ENCODE assay signal across 17 cellular contexts in the genomic region with DNA sequence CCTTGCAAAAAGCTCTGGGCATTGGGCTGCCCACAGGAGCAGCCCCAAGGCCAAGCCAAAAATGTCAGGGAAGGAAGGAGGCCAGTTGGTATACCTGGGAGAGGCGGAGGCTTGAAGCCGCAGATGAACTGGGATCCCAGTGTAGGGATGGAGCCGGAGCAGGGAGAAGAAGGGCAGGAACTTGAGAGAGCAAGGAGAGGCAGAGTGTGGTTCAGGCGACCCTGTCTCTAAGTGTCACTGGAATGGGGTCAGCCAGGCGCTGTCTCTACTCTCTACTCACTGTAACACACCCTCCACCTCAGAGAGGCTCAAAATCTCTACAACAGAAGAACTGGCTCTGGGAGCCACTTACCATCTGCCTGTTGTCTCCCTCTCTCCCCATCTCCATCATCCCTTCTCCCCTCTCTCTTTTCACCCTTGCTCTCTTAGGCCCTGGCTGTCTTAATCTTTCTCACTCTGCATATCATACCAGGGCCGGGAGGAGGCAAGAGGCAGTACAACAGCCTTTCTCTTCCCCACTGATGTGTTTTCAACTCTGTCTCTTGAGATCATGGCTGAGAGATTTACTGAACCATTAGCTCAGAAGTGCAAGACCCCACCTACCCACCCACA.
DNase-seq lines count a peak whose midpoint lies in the region; ATAC-seq and TF ChIP-seq lines count a peak whose summit lies in the region.
"Had no signal": no experiment of that assay in that cellular context is flagged by ENCODE, and none has a peak within 500 bp of the region (broad histone marks: within the 10 kb centered on the region; RNA-seq: fewer than 3 reads in every experiment).

No MANE protein-coding gene starts in this region.

- H3K4me1 Mint-ChIP-seq in activated CD8-positive, alpha-beta T cell treated with anti-CD3 and anti-CD28 coated beads, Interleukin-2, amount 10 ng/mL, durations not matched to agents 7 days and 5 days (ENCODE audit: low read depth) = no peaks in the 10 kb centered on the region
- H3K4me1 Mint-ChIP-seq in activated CD8-positive, alpha-beta T cell treated with anti-CD3 and anti-CD28 coated beads for 36 hours (ENCODE audit: low read depth) = no peaks in the 10 kb centered on the region
- peaks cover 26% of the 10 kb centered on the region for H3K4me1 Mint-ChIP-seq in WTC11
- H3K4me1 Mint-ChIP-seq in stimulated activated memory B cell treated with anti-CD40 and anti-IgM and Interleukin-4, amounts not matched to agents 10 μg/mL and 1 μg/mL and 100 μg/mL, for 72 hours = no peaks in the 10 kb centered on the region

- TF ChIP-seq CTCF in activated CD8-positive, alpha-beta T cell treated with anti-CD3 and anti-CD28 coated beads for 36 hours (IDR thresholded peaks at IDR 0.05) = no peak
- TF ChIP-seq CTCF in WTC11 (IDR thresholded peaks at IDR 0.05) = no peak

- no peaks in the 10 kb centered on the region for H3K36me3 Mint-ChIP-seq in activated CD8-positive, alpha-beta T cell treated with anti-CD3 and anti-CD28 coated beads, Interleukin-2, amount 10 ng/mL, durations not matched to agents 7 days and 5 days (ENCODE audit: low read depth)
- no peaks in the 10 kb centered on the region for H3K36me3 Mint-ChIP-seq in activated CD8-positive, alpha-beta T cell treated with anti-CD3 and anti-CD28 coated beads for 36 hours (ENCODE audit: low read depth)
- no peaks in the 10 kb centered on the region for H3K36me3 Mint-ChIP-seq in WTC11
- no peaks in the 10 kb centered on the region for H3K36me3 Mint-ChIP-seq in stimulated activated memory B cell treated with anti-CD40 and anti-IgM and Interleukin-4, amounts not matched to agents 10 μg/mL and 1 μg/mL and 100 μg/mL, for 72 hours
- H3K36me3 Mint-ChIP-seq: CD14-positive monocyte had no signal

- intact Hi-C loops in activated CD8-positive, alpha-beta T cell treated with anti-CD3 and anti-CD28 coated beads for 36 hours (cut with micrococcal nuclease) = no loop called here

- no peak overlapping the region for H3K4me3 Mint-ChIP-seq in activated CD8-positive, alpha-beta T cell treated with anti-CD3 and anti-CD28 coated beads, Interleukin-2, amount 10 ng/mL, durations not matched to agents 7 days and 5 days
- H3K4me3 Mint-ChIP-seq in activated CD8-positive, alpha-beta T cell treated with anti-CD3 and anti-CD28 coated beads for 36 hours = no peak overlapping the region
- peak overlapping the region; percentile 10; the same call in 1 of the 2 replicates for H3K4me3 Mint-ChIP-seq in WTC11
- no peak overlapping the region for H3K4me3 Mint-ChIP-seq in stimulated activated memory B cell treated with anti-CD40 and anti-IgM and Interleukin-4, amounts not matched to agents 10 μg/mL and 1 μg/mL and 100 μg/mL, for 72 hours
- H3K4me3 Mint-ChIP-seq: CD14-positive monocyte had no signal

- no peak overlapping the region for H3K27ac Mint-ChIP-seq in activated CD8-positive, alpha-beta T cell treated with anti-CD3 and anti-CD28 coated beads, Interleukin-2, amount 10 ng/mL, durations not matched to agents 7 days and 5 days
- H3K27ac Mint-ChIP-seq in activated CD8-positive, alpha-beta T cell treated with anti-CD3 and anti-CD28 coated beads for 36 hours = no peak overlapping the region
- peak overlapping the region; percentile 20; the same call in 1 of the 2 replicates for H3K27ac Mint-ChIP-seq in WTC11
- no peak overlapping the region for H3K27ac Mint-ChIP-seq in stimulated activated memory B cell treated with anti-CD40 and anti-IgM and Interleukin-4, amounts not matched to agents 10 μg/mL and 1 μg/mL and 100 μg/mL, for 72 hours
- H3K27ac Mint-ChIP-seq: CD14-positive monocyte had no signal

- peaks cover 9% of the 10 kb centered on the region for H3K27me3 Mint-ChIP-seq in activated CD8-positive, alpha-beta T cell treated with anti-CD3 and anti-CD28 coated beads, Interleukin-2, amount 10 ng/mL, durations not matched to agents 7 days and 5 days (ENCODE audit: low read depth)
- H3K27me3 Mint-ChIP-seq in activated CD8-positive, alpha-beta T cell treated with anti-CD3 and anti-CD28 coated beads for 36 hours = no peaks in the 10 kb centered on the region
- peaks cover 2% of the 10 kb centered on the region; the same call in 1 of the 2 replicates for H3K27me3 Mint-ChIP-seq in WTC11 (ENCODE audit: low read depth)
- H3K27me3 Mint-ChIP-seq in stimulated activated memory B cell treated with anti-CD40 and anti-IgM and Interleukin-4, amounts not matched to agents 10 μg/mL and 1 μg/mL and 100 μg/mL, for 72 hours = no peaks in the 10 kb centered on the region

- H3K9me3 Mint-ChIP-seq in activated CD8-positive, alpha-beta T cell treated with anti-CD3 and anti-CD28 coated beads, Interleukin-2, amount 10 ng/mL, durations not matched to agents 7 days and 5 days (ENCODE audit: insufficient read depth) = no peaks in the 10 kb centered on the region
- no peaks in the 10 kb centered on the region for H3K9me3 Mint-ChIP-seq in activated CD8-positive, alpha-beta T cell treated with anti-CD3 and anti-CD28 coated beads for 36 hours
- no peaks in the 10 kb centered on the region for H3K9me3 Mint-ChIP-seq in WTC11
- H3K9me3 Mint-ChIP-seq in stimulated activated memory B cell treated with anti-CD40 and anti-IgM and Interleukin-4, amounts not matched to agents 10 μg/mL and 1 μg/mL and 100 μg/mL, for 72 hours = no peaks in the 10 kb centered on the region
- H3K9me3 Mint-ChIP-seq: CD14-positive monocyte had no signal

- ATAC-seq in activated CD8-positive, alpha-beta T cell treated with anti-CD3 and anti-CD28 coated beads, Interleukin-2, amount 10 ng/mL, durations not matched to agents 7 days and 5 days = peak; percentile 27
- no peak for ATAC-seq in activated CD8-positive, alpha-beta T cell treated with anti-CD3 and anti-CD28 coated beads for 36 hours
- ATAC-seq in WTC11 = peak; percentile 92
- ATAC-seq in stimulated activated memory B cell treated with anti-CD40 and anti-IgM and Interleukin-4, amounts not matched to agents 10 μg/mL and 1 μg/mL and 100 μg/mL, for 72 hours = peak; percentile 36
- ATAC-seq: K562 had no signal

- DNase-seq in activated CD8-positive, alpha-beta T cell treated with anti-CD3 and anti-CD28 coated beads, Interleukin-2, amount 10 ng/mL, durations not matched to agents 7 days and 5 days = no peak
- DNase-seq in activated CD8-positive, alpha-beta T cell treated with anti-CD3 and anti-CD28 coated beads for 36 hours = no peak
- DNase-seq in WTC11 (ENCODE audit: low spot score) (peak; percentile 32), iPS DF 4.7 (ENCODE audit: extremely low read depth, low spot score) (peak; percentile 14), COLO829 (ENCODE audit: low spot score) (no peak), GM03348 (ENCODE audit: low spot score) (no peak)
- DNase-seq in activated CD4-positive, alpha-beta T cell treated with anti-CD3 and anti-CD28 coated beads for 4 hours = no peak
- DNase-seq: 8988T, DMS 273 treated with DMSO at 0.1 percent for 48 hours, DND-41, NCI-H1105 treated with DMSO at 0.1 percent for 48 hours, NCI-H1694 treated with DMSO at 0.1 percent for 48 hours, OCI-M1, SHP77 had no signal

- CTCF ChIA-PET in activated CD8-positive, alpha-beta T cell treated with anti-CD3 and anti-CD28 coated beads, Interleukin-2, amount 10 ng/mL, durations not matched to agents 7 days and 5 days (lab: Charles Lee) = interaction anchor here (4.2 kb wide), 1 partner anchor 113 kb away, joined by 25 read pairs; no protein-coding TSS in a partner anchor
- CTCF ChIA-PET in activated CD8-positive, alpha-beta T cell treated with anti-CD3 and anti-CD28 coated beads for 36 hours (lab: Charles Lee) = interaction anchor here (0.6 to 1.0 kb wide), 2 partner anchors 9 to 113 kb away, joined by 3 read pairs; no protein-coding TSS in a partner anchor
- CTCF ChIA-PET in WTC11 (lab: Charles Lee) = interaction anchor here (1.8 to 2.6 kb wide), 2 partner anchors 93 to 113 kb away, joined by 4 to 9 read pairs; a partner anchor contains a TSS

- POLR2A ChIA-PET in activated CD8-positive, alpha-beta T cell treated with anti-CD3 and anti-CD28 coated beads, Interleukin-2, amount 10 ng/mL, durations not matched to agents 7 days and 5 days (lab: Charles Lee) = no interaction called here
- POLR2A ChIA-PET in activated CD8-positive, alpha-beta T cell treated with anti-CD3 and anti-CD28 coated beads for 36 hours (lab: Charles Lee) = no interaction called here
- POLR2A ChIA-PET in WTC11 (lab: Charles Lee) = interaction anchor here (0.5 kb wide), 1 partner anchor 440 kb away, joined by 5 read pairs; no protein-coding TSS in a partner anchor

TF ChIP-seq in WTC11, 78 proteins besides CTCF, POLR2A, EP300 and RAD21 (continues in another document):
- TF ChIP-seq RELA (CRISPR knock-in tag; IDR thresholded peaks at IDR 0.05; ENCODE audit: borderline replicate concordance) (no peak), SMAD4 (CRISPR knock-in tag; IDR thresholded peaks at IDR 0.05) (no peak), CREB1 (CRISPR knock-in tag; IDR thresholded peaks at IDR 0.05) (no peak), PRRX2 (CRISPR knock-in tag; IDR thresholded peaks at IDR 0.05) (no peak)
- TF ChIP-seq, protein P1, sequence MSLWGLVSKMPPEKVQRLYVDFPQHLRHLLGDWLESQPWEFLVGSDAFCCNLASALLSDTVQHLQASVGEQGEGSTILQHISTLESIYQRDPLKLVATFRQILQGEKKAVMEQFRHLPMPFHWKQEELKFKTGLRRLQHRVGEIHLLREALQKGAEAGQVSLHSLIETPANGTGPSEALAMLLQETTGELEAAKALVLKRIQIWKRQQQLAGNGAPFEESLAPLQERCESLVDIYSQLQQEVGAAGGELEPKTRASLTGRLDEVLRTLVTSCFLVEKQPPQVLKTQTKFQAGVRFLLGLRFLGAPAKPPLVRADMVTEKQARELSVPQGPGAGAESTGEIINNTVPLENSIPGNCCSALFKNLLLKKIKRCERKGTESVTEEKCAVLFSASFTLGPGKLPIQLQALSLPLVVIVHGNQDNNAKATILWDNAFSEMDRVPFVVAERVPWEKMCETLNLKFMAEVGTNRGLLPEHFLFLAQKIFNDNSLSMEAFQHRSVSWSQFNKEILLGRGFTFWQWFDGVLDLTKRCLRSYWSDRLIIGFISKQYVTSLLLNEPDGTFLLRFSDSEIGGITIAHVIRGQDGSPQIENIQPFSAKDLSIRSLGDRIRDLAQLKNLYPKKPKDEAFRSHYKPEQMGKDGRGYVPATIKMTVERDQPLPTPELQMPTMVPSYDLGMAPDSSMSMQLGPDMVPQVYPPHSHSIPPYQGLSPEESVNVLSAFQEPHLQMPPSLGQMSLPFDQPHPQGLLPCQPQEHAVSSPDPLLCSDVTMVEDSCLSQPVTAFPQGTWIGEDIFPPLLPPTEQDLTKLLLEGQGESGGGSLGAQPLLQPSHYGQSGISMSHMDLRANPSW (CRISPR knock-in tag; conservative IDR thresholded peaks at IDR 0.05; ENCODE audit: low read depth) = no peak
- TF ChIP-seq, protein P2, sequence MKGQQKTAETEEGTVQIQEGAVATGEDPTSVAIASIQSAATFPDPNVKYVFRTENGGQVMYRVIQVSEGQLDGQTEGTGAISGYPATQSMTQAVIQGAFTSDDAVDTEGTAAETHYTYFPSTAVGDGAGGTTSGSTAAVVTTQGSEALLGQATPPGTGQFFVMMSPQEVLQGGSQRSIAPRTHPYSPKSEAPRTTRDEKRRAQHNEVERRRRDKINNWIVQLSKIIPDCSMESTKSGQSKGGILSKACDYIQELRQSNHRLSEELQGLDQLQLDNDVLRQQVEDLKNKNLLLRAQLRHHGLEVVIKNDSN (CRISPR knock-in tag; IDR thresholded peaks at IDR 0.05) = no peak

Comparison
In these comparisons a context has a peak if more than half of its experiments do, and no peak if none do; other contexts are left out.
1. DNase-seq: peak in WTC11 (single experiment) and iPS DF 4.7 (single experiment); none in activated CD8-positive, alpha-beta T cell treated with anti-CD3 and anti-CD28 coated beads, Interleukin-2, amount 10 ng/mL, durations not matched to agents 7 days and 5 days (single experiment), activated CD8-positive, alpha-beta T cell treated with anti-CD3 and anti-CD28 coated beads for 36 hours (single experiment), activated CD4-positive, alpha-beta T cell treated with anti-CD3 and anti-CD28 coated beads for 4 hours (0 of 2), COLO829 (single experiment) and GM03348 (single experiment).